1 cellular context compared by ENCODE assay signal in genomic region chr22:30308518-30309230, GRCh38.
TF ChIP-seq lines count a peak whose summit lies in the region.

No MANE protein-coding gene starts in this region.

TF ChIP-seq in K562, 482 proteins besides CTCF, POLR2A, EP300 and RAD21:
- TF ChIP-seq TFAP4 (CRISPR knock-in tag; IDR thresholded peaks at IDR 0.05; ENCODE audit: borderline replicate concordance) (peak; percentile 52; the same call in 1 of the 2 replicates), POLR3G (IDR thresholded peaks at IDR 0.05; ENCODE audit: extremely low read depth, insufficient read length, insufficient replicate concordance) (no peak), NUFIP1 (IDR thresholded peaks at IDR 0.05; ENCODE audit: partially characterized antibody) (no peak), ZNF507 (tag; conservative IDR thresholded peaks at IDR 0.05) (no peak), CBFA2T3 (IDR thresholded peaks at IDR 0.05) (peak; percentile 41), ZNF511 (CRISPR knock-in tag; IDR thresholded peaks at IDR 0.05) (no peak), NR4A1 (CRISPR knock-in tag; IDR thresholded peaks at IDR 0.05) (no peak), NR4A1 (tag; IDR thresholded peaks at IDR 0.05) (no peak), ATF3 (IDR thresholded peaks at IDR 0.05) (peak; percentile 46; the same call in 1 of the 2 replicates), ATF3 (CRISPR knock-in tag; conservative IDR thresholded peaks at IDR 0.05) (no peak), PURB (CRISPR knock-in tag; IDR thresholded peaks at IDR 0.05; ENCODE audit: low read depth) (no peak), NFIC (IDR thresholded peaks at IDR 0.05) (no peak), CBFA2T2 (conservative IDR thresholded peaks at IDR 0.05) (peak; percentile 59), FOXJ3 (CRISPR knock-in tag; IDR thresholded peaks at IDR 0.05) (no peak), ZNF318 (IDR thresholded peaks at IDR 0.05; ENCODE audit: borderline replicate concordance in 1 of 2, low read depth in 1 of 2) (0 out of 4 replicates have a peak, but pooled peaks of 1 of the 2 experiments have one; percentile 19), MED1 (CRISPR knock-in tag; IDR thresholded peaks at IDR 0.05; ENCODE audit: borderline replicate concordance) (no peak), RUNX1 (IDR thresholded peaks at IDR 0.05; ENCODE audit: low read depth) (no peak), BRF1 (IDR thresholded peaks at IDR 0.05; ENCODE audit: borderline replicate concordance, extremely low read depth, insufficient read length) (no peak), TRIM25 (IDR thresholded peaks at IDR 0.05; ENCODE audit: borderline replicate concordance) (no peak), DACH1 (IDR thresholded peaks at IDR 0.05; ENCODE audit: partially characterized antibody) (peak; percentile 36), MEIS2 (IDR thresholded peaks at IDR 0.05; ENCODE audit: partially characterized antibody) (no peak), ATF7 (IDR thresholded peaks at IDR 0.05) (peak; percentile 29; the same call in 1 of the 2 replicates), ARNT (IDR thresholded peaks at IDR 0.05) (no peak), TAF9B (IDR thresholded peaks at IDR 0.05; ENCODE audit: partially characterized antibody) (peak; percentile 66)
